In the genomic region with DNA sequence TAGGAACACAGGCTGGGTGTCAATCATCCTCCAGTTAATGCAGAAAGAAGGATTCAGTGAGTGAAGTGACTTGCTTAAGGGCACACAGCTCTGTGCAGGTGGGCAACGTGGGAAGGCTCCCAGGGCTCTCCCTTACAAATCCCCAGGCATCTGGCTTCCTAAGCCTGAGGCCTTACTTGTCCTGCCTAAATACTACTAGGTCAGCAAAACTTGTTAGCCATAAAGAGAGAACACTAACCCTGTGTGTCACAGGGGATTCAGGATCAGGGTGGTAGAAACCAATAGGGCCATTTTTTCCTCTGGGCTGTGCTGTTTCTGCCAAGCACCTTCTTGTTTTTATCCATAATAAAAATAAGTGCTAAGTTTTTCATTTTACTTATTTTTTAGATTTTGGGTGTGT, we compare ENCODE assay signal across 21 cellular contexts. TPM values are rescaled to one million over a fixed set of nuclear protein-coding genes. Genes with fewer than 3 reads are reported as not detected.
"Had no signal": no experiment of that assay in that cellular context is flagged by ENCODE, and none has a peak within 500 bp of the region (broad histone marks: within the 10 kb centered on the region; RNA-seq: fewer than 3 reads in every experiment).

No MANE protein-coding gene starts in this region.

- H3K27me3 ChIP-seq: body of pancreas, heart right ventricle, pancreas, sigmoid colon, spleen, thyroid gland had no signal

- H3K4me1 Mint-ChIP-seq: stimulated activated memory B cell treated with anti-CD40 and anti-IgM and Interleukin-4, amounts not matched to agents 10 μg/mL and 1 μg/mL and 100 μg/mL, for 72 hours had no signal

- H3K4me1 ChIP-seq: body of pancreas, pancreas, sigmoid colon had no signal

- H3K27ac Mint-ChIP-seq: activated CD8-positive, alpha-beta T cell treated with anti-CD3 and anti-CD28 coated beads, Interleukin-2, amount 10 ng/mL, durations not matched to agents 7 days and 5 days; activated naive CD8-positive, alpha-beta T cell treated with anti-CD3 and anti-CD28 coated beads, Interleukin-2, amount 10 ng/mL, durations not matched to agents 7 days and 5 days; activated T-cell treated with anti-CD3 and anti-CD28 coated beads, Interleukin-2, amount 50 U/mL, for 24 hours; activated T-helper 2 cell treated with anti-CD3 and anti-CD28 coated beads, Interferon-gamma antibody, Interleukin-2, Interleukin-4, amounts not matched to agents 10 μg/mL and 5 μg/mL and 100 μg/mL, durations not matched to agents 14 hours and 24 hours and 36 hours; endodermal cell; natural killer cell; stimulated activated memory B cell treated with anti-CD40 and anti-IgM and Interleukin-4, amounts not matched to agents 10 μg/mL and 1 μg/mL and 100 μg/mL, for 72 hours had no signal

- DNase-seq: activated CD4-positive, CD25-positive, alpha-beta regulatory T cell; activated CD8-positive, alpha-beta T cell treated with anti-CD3 and anti-CD28 coated beads, Interleukin-2, amount 10 ng/mL, durations not matched to agents 7 days and 5 days; activated naive CD4-positive, alpha-beta T cell treated with Interleukin-2 at 50 U/mL for 16 hours; activated naive CD8-positive, alpha-beta T cell treated with anti-CD3 and anti-CD28 coated beads, Interleukin-2, amount 10 ng/mL, durations not matched to agents 7 days and 5 days; activated T-cell treated with anti-CD3 and anti-CD28 coated beads, Interleukin-2, amount 50 U/mL, for 24 hours; amygdala; central memory CD4-positive, alpha-beta T cell; immature natural killer cell; natural killer cell; spleen; stimulated activated CD4-positive, alpha-beta T cell treated with anti-CD3 and anti-CD28 coated beads, Interleukin-4, amount 100 ng/mL, for 4 hours had no signal

- H3K36me3 ChIP-seq: heart right ventricle, pancreas, sigmoid colon, spleen, thyroid gland had no signal

- H3K4me3 ChIP-seq: body of pancreas, heart right ventricle, pancreas, sigmoid colon, spleen, thyroid gland had no signal

- H3K9me3 Mint-ChIP-seq: activated naive CD8-positive, alpha-beta T cell treated with anti-CD3 and anti-CD28 coated beads, Interleukin-2, amount 10 ng/mL, durations not matched to agents 7 days and 5 days; activated T-cell treated with anti-CD3 and anti-CD28 coated beads, Interleukin-2, amount 50 U/mL, for 24 hours; activated T-helper 2 cell treated with anti-CD3 and anti-CD28 coated beads, Interferon-gamma antibody, Interleukin-2, Interleukin-4, amounts not matched to agents 10 μg/mL and 5 μg/mL and 100 μg/mL, durations not matched to agents 14 hours and 24 hours and 36 hours; endodermal cell; stimulated activated memory B cell treated with anti-CD40 and anti-IgM and Interleukin-4, amounts not matched to agents 10 μg/mL and 1 μg/mL and 100 μg/mL, for 72 hours had no signal

- H3K27me3 Mint-ChIP-seq: activated T-cell treated with anti-CD3 and anti-CD28 coated beads, Interleukin-2, amount 50 U/mL, for 24 hours had no signal

- ATAC-seq: activated CD8-positive, alpha-beta T cell treated with anti-CD3 and anti-CD28 coated beads, Interleukin-2, amount 10 ng/mL, durations not matched to agents 7 days and 5 days; stimulated activated memory B cell treated with anti-CD40 and anti-IgM and Interleukin-4, amounts not matched to agents 10 μg/mL and 1 μg/mL and 100 μg/mL, for 72 hours had no signal

- H3K36me3 Mint-ChIP-seq: activated naive CD8-positive, alpha-beta T cell treated with anti-CD3 and anti-CD28 coated beads, Interleukin-2, amount 10 ng/mL, durations not matched to agents 7 days and 5 days; immature natural killer cell; natural killer cell; stimulated activated memory B cell treated with anti-CD40 and anti-IgM and Interleukin-4, amounts not matched to agents 10 μg/mL and 1 μg/mL and 100 μg/mL, for 72 hours had no signal

- FAIRE-seq: colon, pancreas had no signal

- H3K27ac ChIP-seq: body of pancreas, heart right ventricle, pancreas, sigmoid colon, spleen had no signal

- H3K9me3 ChIP-seq: body of pancreas, heart right ventricle, pancreas, sigmoid colon, spleen, thyroid gland had no signal

- H3K4me3 Mint-ChIP-seq: activated CD8-positive, alpha-beta T cell treated with anti-CD3 and anti-CD28 coated beads, Interleukin-2, amount 10 ng/mL, durations not matched to agents 7 days and 5 days; activated naive CD8-positive, alpha-beta T cell treated with anti-CD3 and anti-CD28 coated beads, Interleukin-2, amount 10 ng/mL, durations not matched to agents 7 days and 5 days; activated T-cell treated with anti-CD3 and anti-CD28 coated beads, Interleukin-2, amount 50 U/mL, for 24 hours; endodermal cell; immature natural killer cell; natural killer cell; stimulated activated memory B cell treated with anti-CD40 and anti-IgM and Interleukin-4, amounts not matched to agents 10 μg/mL and 1 μg/mL and 100 μg/mL, for 72 hours had no signal

RNA-seq across cellular contexts. Expression of a gene that starts 55.0 kb away (rescaled TPM):
- total RNA-seq: activated CD8-positive, alpha-beta T cell treated with anti-CD3 and anti-CD28 coated beads, Interleukin-2, amount 10 ng/mL, durations not matched to agents 7 days and 5 days; activated T-helper 2 cell treated with anti-CD3 and anti-CD28 coated beads, Interferon-gamma antibody, Interleukin-2, Interleukin-4, amounts not matched to agents 10 μg/mL and 5 μg/mL and 100 μg/mL, durations not matched to agents 14 hours and 24 hours and 36 hours; T-helper 1 cell treated with Interleukin-12 subunit alpha and Interleukin-12 subunit beta and Interleukin-4 antibody, amounts not matched to agents 30 ng/mL and 1 ng/mL, for 36 hours had no signal
